ENCODE assay signal across 1 cellular context in the genomic region with DNA sequence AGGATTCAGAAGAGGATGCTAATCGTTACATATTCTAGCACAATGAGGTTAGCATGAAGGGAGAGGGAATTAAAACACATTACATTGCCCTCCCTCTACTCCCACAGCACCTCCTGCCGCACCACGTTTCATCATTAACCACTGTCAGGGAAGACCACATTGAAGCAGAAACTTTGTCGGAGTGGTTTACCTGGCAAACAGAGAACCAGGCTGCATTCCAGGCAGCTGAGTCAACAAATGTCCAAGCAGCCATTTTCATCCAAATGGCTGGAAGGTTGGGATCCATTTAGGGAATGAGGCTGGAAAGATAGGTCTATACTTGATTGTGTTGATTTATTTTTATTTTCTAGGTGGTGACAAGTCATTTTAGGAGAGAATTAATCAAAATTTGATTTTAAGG.
TF ChIP-seq lines count a peak whose summit lies in the region.

No MANE protein-coding gene starts in this region.

TF ChIP-seq in GM23338, 12 proteins besides CTCF, POLR2A, EP300 and RAD21 (continued from another document):
- TF ChIP-seq, protein P1, sequence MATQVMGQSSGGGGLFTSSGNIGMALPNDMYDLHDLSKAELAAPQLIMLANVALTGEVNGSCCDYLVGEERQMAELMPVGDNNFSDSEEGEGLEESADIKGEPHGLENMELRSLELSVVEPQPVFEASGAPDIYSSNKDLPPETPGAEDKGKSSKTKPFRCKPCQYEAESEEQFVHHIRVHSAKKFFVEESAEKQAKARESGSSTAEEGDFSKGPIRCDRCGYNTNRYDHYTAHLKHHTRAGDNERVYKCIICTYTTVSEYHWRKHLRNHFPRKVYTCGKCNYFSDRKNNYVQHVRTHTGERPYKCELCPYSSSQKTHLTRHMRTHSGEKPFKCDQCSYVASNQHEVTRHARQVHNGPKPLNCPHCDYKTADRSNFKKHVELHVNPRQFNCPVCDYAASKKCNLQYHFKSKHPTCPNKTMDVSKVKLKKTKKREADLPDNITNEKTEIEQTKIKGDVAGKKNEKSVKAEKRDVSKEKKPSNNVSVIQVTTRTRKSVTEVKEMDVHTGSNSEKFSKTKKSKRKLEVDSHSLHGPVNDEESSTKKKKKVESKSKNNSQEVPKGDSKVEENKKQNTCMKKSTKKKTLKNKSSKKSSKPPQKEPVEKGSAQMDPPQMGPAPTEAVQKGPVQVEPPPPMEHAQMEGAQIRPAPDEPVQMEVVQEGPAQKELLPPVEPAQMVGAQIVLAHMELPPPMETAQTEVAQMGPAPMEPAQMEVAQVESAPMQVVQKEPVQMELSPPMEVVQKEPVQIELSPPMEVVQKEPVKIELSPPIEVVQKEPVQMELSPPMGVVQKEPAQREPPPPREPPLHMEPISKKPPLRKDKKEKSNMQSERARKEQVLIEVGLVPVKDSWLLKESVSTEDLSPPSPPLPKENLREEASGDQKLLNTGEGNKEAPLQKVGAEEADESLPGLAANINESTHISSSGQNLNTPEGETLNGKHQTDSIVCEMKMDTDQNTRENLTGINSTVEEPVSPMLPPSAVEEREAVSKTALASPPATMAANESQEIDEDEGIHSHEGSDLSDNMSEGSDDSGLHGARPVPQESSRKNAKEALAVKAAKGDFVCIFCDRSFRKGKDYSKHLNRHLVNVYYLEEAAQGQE (IDR thresholded peaks at IDR 0.05; ENCODE audit: unreplicated experiment): no peak
- TF ChIP-seq STAT1 (IDR thresholded peaks at IDR 0.05; ENCODE audit: unreplicated experiment) (no peak), ZNF114 (CRISPR knock-in tag; IDR thresholded peaks at IDR 0.05) (no peak), EZH2 (IDR thresholded peaks at IDR 0.05; ENCODE audit: low read depth, unreplicated experiment) (no peak)
